Comparison of ENCODE assay signal across 1 cellular context in genomic region chr10:103491729-103492364, GRCh38.
TF ChIP-seq lines count a peak whose summit lies in the region.

No MANE protein-coding gene starts in this region.

TF ChIP-seq in K562, 482 proteins besides CTCF, POLR2A, EP300 and RAD21:
- TF ChIP-seq PHTF2 (CRISPR knock-in tag; IDR thresholded peaks at IDR 0.05) (no peak), SMAD3 (CRISPR knock-in tag; conservative IDR thresholded peaks at IDR 0.05) (no peak), ZBTB34 (CRISPR knock-in tag; IDR thresholded peaks at IDR 0.05) (no peak), ATF6 (CRISPR knock-in tag; IDR thresholded peaks at IDR 0.05) (no peak), FOSL1 (tag; conservative IDR thresholded peaks at IDR 0.05) (peak; percentile 54), SAFB2 (IDR thresholded peaks at IDR 0.05; ENCODE audit: borderline replicate concordance, low read depth, low read length, severe bottlenecking) (no peak), ARID1B (IDR thresholded peaks at IDR 0.05) (0 out of 2 replicates have a peak, but pooled peaks have one; percentile 10), ATF7 (IDR thresholded peaks at IDR 0.05) (no peak), USF1 (CRISPR knock-in tag; IDR thresholded peaks at IDR 0.05) (peak; percentile 55), KLF13 (tag; IDR thresholded peaks at IDR 0.05; ENCODE audit: borderline replicate concordance, low read depth) (no peak), NKRF (IDR thresholded peaks at IDR 0.05; ENCODE audit: borderline replicate concordance) (no peak), TEAD1 (CRISPR knock-in tag; IDR thresholded peaks at IDR 0.05) (no peak), EP400 (IDR thresholded peaks at IDR 0.05) (no peak), ZBTB9 (CRISPR knock-in tag; IDR thresholded peaks at IDR 0.05) (no peak), JUND (IDR thresholded peaks at IDR 0.05; ENCODE audit: borderline replicate concordance, low read depth, low read length) (peak; percentile 64), JUND (tag; IDR thresholded peaks at IDR 0.05; ENCODE audit: borderline replicate concordance, low read depth, low read length) (peak; percentile 49; the same call in 2 of the 3 replicates), ZNF354B (CRISPR knock-in tag; IDR thresholded peaks at IDR 0.05) (no peak), USF2 (CRISPR knock-in tag; IDR thresholded peaks at IDR 0.05) (peak; percentile 27; the same call in 1 of the 2 replicates), ZNF609 (CRISPR knock-in tag; IDR thresholded peaks at IDR 0.05; ENCODE audit: borderline replicate concordance) (no peak), ELK1 (CRISPR knock-in tag; IDR thresholded peaks at IDR 0.05) (no peak), RBM14 (IDR thresholded peaks at IDR 0.05; ENCODE audit: borderline replicate concordance, insufficient read depth, low read depth, low read length) (no peak), DACH1 (IDR thresholded peaks at IDR 0.05; ENCODE audit: partially characterized antibody) (no peak), ZNF444 (CRISPR knock-in tag; IDR thresholded peaks at IDR 0.05) (no peak), CBFA2T3 (IDR thresholded peaks at IDR 0.05) (peak; percentile 44), ATF3 (IDR thresholded peaks at IDR 0.05) (peak; percentile 66), ATF3 (CRISPR knock-in tag; conservative IDR thresholded peaks at IDR 0.05) (no peak), BHLHE40 (IDR thresholded peaks at IDR 0.05; ENCODE audit: low read length) (peak; percentile 26; the same call in 1 of the 2 replicates), RBBP5 (IDR thresholded peaks at IDR 0.05; ENCODE audit: borderline replicate concordance, insufficient read depth, low read length, poor library complexity, severe bottlenecking) (no peak), MECOM (CRISPR knock-in tag; IDR thresholded peaks at IDR 0.05) (no peak), ZNF263 (CRISPR knock-in tag; IDR thresholded peaks at IDR 0.05; ENCODE audit: borderline replicate concordance) (no peak), MTA3 (IDR thresholded peaks at IDR 0.05; ENCODE audit: borderline replicate concordance) (no peak), ARID4B (CRISPR knock-in tag; IDR thresholded peaks at IDR 0.05) (no peak), POLR3G (IDR thresholded peaks at IDR 0.05; ENCODE audit: extremely low read depth, insufficient read length, insufficient replicate concordance) (no peak), SRSF3 (IDR thresholded peaks at IDR 0.05; ENCODE audit: insufficient read depth, low read length) (no peak), NR3C1 (CRISPR knock-in tag; IDR thresholded peaks at IDR 0.05) (no peak), ZNF212 (CRISPR knock-in tag; IDR thresholded peaks at IDR 0.05) (no peak)
TF ChIP-seq in K562: peak in this region for 8.
